Comparison of ENCODE assay signal across 1 cellular context in genomic region chr2:5719629-5720334, GRCh38.
TF ChIP-seq lines count a peak whose summit lies in the region.

No MANE protein-coding gene starts in this region.

TF ChIP-seq in K562, 482 proteins besides CTCF, POLR2A, EP300 and RAD21 (continued from another document):
- TF ChIP-seq, protein P1, sequence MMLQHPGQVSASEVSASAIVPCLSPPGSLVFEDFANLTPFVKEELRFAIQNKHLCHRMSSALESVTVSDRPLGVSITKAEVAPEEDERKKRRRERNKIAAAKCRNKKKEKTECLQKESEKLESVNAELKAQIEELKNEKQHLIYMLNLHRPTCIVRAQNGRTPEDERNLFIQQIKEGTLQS (IDR thresholded peaks at IDR 0.05) = peak; percentile 34; the same call in 1 of the 2 replicates
- TF ChIP-seq, protein P1 (CRISPR knock-in tag; conservative IDR thresholded peaks at IDR 0.05) = no peak
- TF ChIP-seq, protein P2, sequence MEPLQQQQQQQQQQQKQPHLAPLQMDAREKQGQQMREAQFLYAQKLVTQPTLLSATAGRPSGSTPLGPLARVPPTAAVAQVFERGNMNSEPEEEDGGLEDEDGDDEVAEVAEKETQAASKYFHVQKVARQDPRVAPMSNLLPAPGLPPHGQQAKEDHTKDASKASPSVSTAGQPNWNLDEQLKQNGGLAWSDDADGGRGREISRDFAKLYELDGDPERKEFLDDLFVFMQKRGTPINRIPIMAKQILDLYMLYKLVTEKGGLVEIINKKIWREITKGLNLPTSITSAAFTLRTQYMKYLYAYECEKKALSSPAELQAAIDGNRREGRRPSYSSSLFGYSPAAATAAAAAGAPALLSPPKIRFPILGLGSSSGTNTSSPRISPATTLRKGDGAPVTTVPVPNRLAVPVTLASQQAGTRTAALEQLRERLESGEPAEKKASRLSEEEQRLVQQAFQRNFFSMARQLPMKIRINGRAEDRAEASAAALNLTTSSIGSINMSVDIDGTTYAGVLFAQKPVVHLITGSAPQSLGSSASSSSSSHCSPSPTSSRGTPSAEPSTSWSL (CRISPR knock-in tag; IDR thresholded peaks at IDR 0.05; ENCODE audit: borderline replicate concordance) = no peak
